Comparison of ENCODE assay signal across 24 cellular contexts in genomic region chr16:80994451-80994850, GRCh38. TPM values are rescaled to one million over a fixed set of nuclear protein-coding genes. Genes with fewer than 3 reads are reported as not detected.
A peak's percentile ranks its signal among the peaks of the same experiment; 100 is the strongest.
DNase-seq lines count a peak whose midpoint lies in the region; ATAC-seq, FAIRE-seq and TF ChIP-seq lines count a peak whose summit lies in the region.
"Had no signal": no experiment of that assay in that cellular context is flagged by ENCODE, and none has a peak within 500 bp of the region (broad histone marks: within the 10 kb centered on the region; RNA-seq: fewer than 3 reads in every experiment).

No MANE protein-coding gene starts in this region.

- H3K4me2 ChIP-seq in endothelial cell of umbilical vein (ENCODE audit: insufficient read depth, low read length): peak overlapping the region; percentile 17
- peak overlapping the region; percentile 71 for H3K4me2 ChIP-seq in osteoblast (ENCODE audit: insufficient read depth, low read length)
- H3K4me2 ChIP-seq: BLaER1 treated with 17β-estradiol and CSF1 and Interleukin-3, amounts not matched to agents 10 nM and 100 nM had no signal

- FAIRE-seq in endothelial cell of umbilical vein (lab: Jason Lieb, UNC): no peak

- H3K9ac ChIP-seq in endothelial cell of umbilical vein (replicated peaks; ENCODE audit: extremely low read depth, insufficient read depth, low read length): no peak overlapping the region
- H3K9ac ChIP-seq: BLaER1 treated with 17β-estradiol and CSF1 and Interleukin-3, amounts not matched to agents 10 nM and 100 nM had no signal

- H2AFZ ChIP-seq in endothelial cell of umbilical vein (ENCODE audit: low read depth, low read length) (no peak overlapping the region), osteoblast (ENCODE audit: low read length) (no peak overlapping the region)

- TF ChIP-seq CTCF in RWPE2 (IDR thresholded peaks at IDR 0.05; ENCODE audit: poor library complexity, severe bottlenecking) (no peak), endothelial cell of umbilical vein (IDR thresholded peaks at IDR 0.05; ENCODE audit: extremely low read depth in 1 of 2, insufficient read depth in 1 of 2, low read depth in 1 of 2, low read length in 2 of 2) (no peak), osteoblast (IDR thresholded peaks at IDR 0.05; ENCODE audit: extremely low read depth, low read depth, low read length) (no peak), uterus (IDR thresholded peaks at IDR 0.05) (no peak)

- H3K9me1 ChIP-seq in endothelial cell of umbilical vein (replicated peaks; ENCODE audit: control insufficient read depth, extremely low read depth, insufficient read depth, low read length): no peaks in the 10 kb centered on the region

- TF ChIP-seq POLR2A in endothelial cell of umbilical vein (IDR thresholded peaks at IDR 0.05; ENCODE audit: low read depth, low read length): no peak
- no peak for TF ChIP-seq POLR2A in uterus (IDR thresholded peaks at IDR 0.05)

- peaks cover 46% of the 10 kb centered on the region for H3K36me3 Mint-ChIP-seq in T-helper 2 cell treated with Interferon-gamma antibody and Interleukin-4, amounts not matched to agents 5 μg/mL and 100 μg/mL, for 36 hours (ENCODE audit: low read depth)

- no peaks in the 10 kb centered on the region for H3K27me3 Mint-ChIP-seq in T-helper 2 cell treated with Interferon-gamma antibody and Interleukin-4, amounts not matched to agents 5 μg/mL and 100 μg/mL, for 36 hours (ENCODE audit: low read depth)
- H3K27me3 Mint-ChIP-seq: central memory CD8-positive, alpha-beta T cell; effector memory CD8-positive, alpha-beta T cell; stimulated activated memory B cell treated with anti-CD40 and anti-IgM and Interleukin-4, amounts not matched to agents 10 μg/mL and 1 μg/mL and 100 μg/mL, for 72 hours had no signal

- peaks cover 58% of the 10 kb centered on the region for H3K4me1 Mint-ChIP-seq in T-helper 2 cell treated with Interferon-gamma antibody and Interleukin-4, amounts not matched to agents 5 μg/mL and 100 μg/mL, for 36 hours (ENCODE audit: low read depth)

- H3K4me1 ChIP-seq in RWPE2 (ENCODE audit: insufficient read depth, poor library complexity, severe bottlenecking) (peaks cover 32% of the 10 kb centered on the region), endothelial cell of umbilical vein (ENCODE audit: control insufficient read depth, extremely low read depth, insufficient read depth, low read length) (peaks cover 31% of the 10 kb centered on the region), osteoblast (ENCODE audit: insufficient read depth, low read length) (peaks cover 50% of the 10 kb centered on the region), uterus (no peaks in the 10 kb centered on the region)

- ATAC-seq in RWPE2 (ENCODE audit: low read depth): 0 out of 3 replicates have a peak, but pooled peaks have one; percentile 9
- ATAC-seq: activated CD4-positive, CD25-positive, alpha-beta regulatory T cell treated with anti-CD3 and anti-CD28 coated beads, Interleukin-2, amount 50 U/mL, for 24 hours; effector memory CD8-positive, alpha-beta T cell; left lobe of liver; mucosa of descending colon; stimulated activated memory B cell treated with anti-CD40 and anti-IgM and Interleukin-4, amounts not matched to agents 10 μg/mL and 1 μg/mL and 100 μg/mL, for 72 hours had no signal

- peak overlapping the region; percentile 6 for H3K4me3 Mint-ChIP-seq in T-helper 2 cell treated with Interferon-gamma antibody and Interleukin-4, amounts not matched to agents 5 μg/mL and 100 μg/mL, for 36 hours
- H3K4me3 Mint-ChIP-seq: activated T-helper 1 cell treated with anti-CD3 and anti-CD28 coated beads, Interleukin-12 subunit alpha, Interleukin-12 subunit beta, Interleukin-2, Interleukin-4 antibody, amounts not matched to agents 30 ng/mL and 10 ng/mL and 1 ng/mL, durations not matched to agents 14 hours and 24 hours and 36 hours; central memory CD8-positive, alpha-beta T cell; effector memory CD8-positive, alpha-beta T cell; stimulated activated memory B cell treated with anti-CD40 and anti-IgM and Interleukin-4, amounts not matched to agents 10 μg/mL and 1 μg/mL and 100 μg/mL, for 72 hours had no signal

- POLR2A ChIA-PET in endothelial cell of umbilical vein (lab: Charles Lee): no interaction called here

- no peaks in the 10 kb centered on the region for H3K27me3 ChIP-seq in RWPE2 (ENCODE audit: insufficient read depth, poor library complexity, severe bottlenecking)
- no peaks in the 10 kb centered on the region for H3K27me3 ChIP-seq in endothelial cell of umbilical vein (ENCODE audit: control insufficient read depth in 2 of 2, insufficient read depth in 2 of 2, low read length in 2 of 2)
- H3K27me3 ChIP-seq in osteoblast (ENCODE audit: insufficient read depth, low read length): no peaks in the 10 kb centered on the region
- no peaks in the 10 kb centered on the region for H3K27me3 ChIP-seq in uterus
- H3K27me3 ChIP-seq: adrenal gland; BLaER1 treated with 17β-estradiol and CSF1 and Interleukin-3, amounts not matched to agents 10 nM and 100 nM had no signal

- dilution Hi-C loops in endothelial cell of umbilical vein (cut with MboI; ENCODE audit: extremely low pct_ligation_motif_present, low sequenced_read_pairs): no loop called here

- intact Hi-C loops in endothelial cell of umbilical vein (cut with micrococcal nuclease) (no loop called here), uterus (cut with DNase I; ENCODE audit: low total_unique reads) (no loop called here)

- peaks cover 89% of the 10 kb centered on the region for H3K79me2 ChIP-seq in endothelial cell of umbilical vein (ENCODE audit: control insufficient read depth, insufficient read depth, low read length)
- peaks cover 73% of the 10 kb centered on the region for H3K79me2 ChIP-seq in osteoblast (ENCODE audit: insufficient read depth, low read length)

- H3K27ac ChIP-seq in RWPE2 (ENCODE audit: poor library complexity, severe bottlenecking) (peak overlapping the region; percentile 48), endothelial cell of umbilical vein (ENCODE audit: insufficient read depth, low read depth, low read length) (peak overlapping the region; percentile 23), osteoblast (ENCODE audit: low read depth, low read length) (peak overlapping the region; percentile 83), uterus (no peak overlapping the region)
- H3K27ac ChIP-seq: BLaER1 treated with 17β-estradiol and CSF1 and Interleukin-3, amounts not matched to agents 10 nM and 100 nM had no signal

- H3K27ac Mint-ChIP-seq in T-helper 2 cell treated with Interferon-gamma antibody and Interleukin-4, amounts not matched to agents 5 μg/mL and 100 μg/mL, for 36 hours: no peak overlapping the region
- H3K27ac Mint-ChIP-seq: activated T-helper 1 cell treated with anti-CD3 and anti-CD28 coated beads, Interleukin-12 subunit alpha, Interleukin-12 subunit beta, Interleukin-2, Interleukin-4 antibody, amounts not matched to agents 30 ng/mL and 10 ng/mL and 1 ng/mL, durations not matched to agents 14 hours and 24 hours and 36 hours; stimulated activated memory B cell treated with anti-CD40 and anti-IgM and Interleukin-4, amounts not matched to agents 10 μg/mL and 1 μg/mL and 100 μg/mL, for 72 hours had no signal

- CTCF ChIA-PET in endothelial cell of umbilical vein (lab: Charles Lee): interaction anchor here (1.1 to 3.3 kb wide), 6 partner anchors 9 to 45 kb away, joined by 3 to 38 read pairs (median 10); partner anchors contain the start of gene ATMIN

- H3K36me3 ChIP-seq in RWPE2 (ENCODE audit: low read depth): peaks cover 29% of the 10 kb centered on the region
- no peaks in the 10 kb centered on the region for H3K36me3 ChIP-seq in endothelial cell of umbilical vein (ENCODE audit: control insufficient read depth in 2 of 2, extremely low read depth in 1 of 2, insufficient read depth in 2 of 2, low read length in 2 of 2)
- H3K36me3 ChIP-seq in osteoblast (ENCODE audit: insufficient read depth, low read length): no peaks in the 10 kb centered on the region
- no peaks in the 10 kb centered on the region for H3K36me3 ChIP-seq in uterus
- H3K36me3 ChIP-seq: adrenal gland, thoracic aorta had no signal

- H3K9me3 ChIP-seq in RWPE2 (ENCODE audit: severe bottlenecking): no peaks in the 10 kb centered on the region
- no peaks in the 10 kb centered on the region for H3K9me3 ChIP-seq in endothelial cell of umbilical vein (replicated peaks; ENCODE audit: control insufficient read depth, insufficient read depth, low read length)
- H3K9me3 ChIP-seq in osteoblast (ENCODE audit: low read depth, low read length): no peaks in the 10 kb centered on the region
- H3K9me3 ChIP-seq in uterus: no peaks in the 10 kb centered on the region
- H3K9me3 ChIP-seq: adrenal gland; BLaER1 treated with 17β-estradiol and CSF1 and Interleukin-3, amounts not matched to agents 10 nM and 100 nM; mucosa of descending colon; thoracic aorta had no signal

- H4K20me1 ChIP-seq in endothelial cell of umbilical vein (replicated peaks; ENCODE audit: control insufficient read depth, extremely low read depth, insufficient read depth, low read length) (no peaks in the 10 kb centered on the region), osteoblast (ENCODE audit: insufficient read depth, low read length) (no peaks in the 10 kb centered on the region)

- no peaks in the 10 kb centered on the region for H3K9me3 Mint-ChIP-seq in T-helper 2 cell treated with Interferon-gamma antibody and Interleukin-4, amounts not matched to agents 5 μg/mL and 100 μg/mL, for 36 hours
- H3K9me3 Mint-ChIP-seq: activated T-helper 1 cell treated with anti-CD3 and anti-CD28 coated beads, Interleukin-12 subunit alpha, Interleukin-12 subunit beta, Interleukin-2, Interleukin-4 antibody, amounts not matched to agents 30 ng/mL and 10 ng/mL and 1 ng/mL, durations not matched to agents 14 hours and 24 hours and 36 hours; central memory CD8-positive, alpha-beta T cell; effector memory CD8-positive, alpha-beta T cell; stimulated activated memory B cell treated with anti-CD40 and anti-IgM and Interleukin-4, amounts not matched to agents 10 μg/mL and 1 μg/mL and 100 μg/mL, for 72 hours had no signal

- DNase-seq in T-helper 2 cell treated with Interferon-gamma antibody and Interleukin-4, amounts not matched to agents 5 μg/mL and 100 μg/mL, for 36 hours (ENCODE audit: low spot score): no peak
- DNase-seq in T-helper 2 cell: no peak
- DNase-seq in RWPE2 (ENCODE audit: low spot score): no peak
- no peak for DNase-seq in endothelial cell of umbilical vein (ENCODE audit: low read depth, low spot score)
- no peak for DNase-seq in osteoblast (ENCODE audit: insufficient read length, low spot score, missing footprints)
- no peak for DNase-seq in SIG-M5 treated with dmso at 0.1 percent for 504 hours (lab: John Stamatoyannopoulos, UW; ENCODE audit: unreplicated experiment)
- DNase-seq in uterus: no peak
- DNase-seq in NCI-H2196 treated with DMSO at 0.1 percent for 48 hours (lab: John Stamatoyannopoulos, UW; ENCODE audit: unreplicated experiment): no peak
- DNase-seq: 8988T; activated CD8-positive, alpha-beta memory T cell treated with anti-CD3 and anti-CD28 coated beads for 24 hours; adrenal gland; DMS53; effector memory CD8-positive, alpha-beta T cell; NCI-H2029; NCI-H510A treated with DMSO at 0.1 percent for 48 hours; Right ventricle myocardium superior had no signal

- no TSS peak for BruUV-seq in endothelial cell of umbilical vein (replicated peaks; lab: Mats Ljungman, UMichigan)

- H3K4me3 ChIP-seq in RWPE2 (ENCODE audit: severe bottlenecking): no peak overlapping the region
- H3K4me3 ChIP-seq in endothelial cell of umbilical vein (replicated peaks in 1 of 3; ENCODE audit: insufficient read depth in 1 of 3, low read depth in 1 of 3, low read length in 3 of 3): no peak overlapping the region
- H3K4me3 ChIP-seq in osteoblast (ENCODE audit: insufficient read depth, low read length): no peak overlapping the region
- no peak overlapping the region for H3K4me3 ChIP-seq in uterus
- H3K4me3 ChIP-seq: adrenal gland; BLaER1 treated with 17β-estradiol and CSF1 and Interleukin-3, amounts not matched to agents 10 nM and 100 nM; mucosa of descending colon had no signal

RNA-seq across cellular contexts. Expression of gene CMC2, which starts 12.2 kb away (rescaled TPM):
- total RNA-seq in endothelial cell of umbilical vein: 96.6 and 97.8 TPM in 2 replicates
- 121 and 216 TPM in 2 replicates for polyA plus RNA-seq in endothelial cell of umbilical vein
- polyA plus RNA-seq in endothelial cell of umbilical vein (2011; cell fraction: cytosol; rRNA removed): 137 and 142 TPM in 2 replicates
- polyA plus RNA-seq in endothelial cell of umbilical vein (2011; cell fraction: nucleus; rRNA removed): 56.7 and 68.7 TPM in 2 replicates
- polyA plus RNA-seq in endothelial cell of umbilical vein (2012): 131 and 158 TPM in 2 replicates
- polyA minus RNA-seq in endothelial cell of umbilical vein: 55.9 and 57.2 TPM in 2 replicates
- 63.2 TPM for polyA minus RNA-seq in endothelial cell of umbilical vein (2011; cell fraction: cytosol; rRNA and poly(A)+ RNA removed)
- 42.8 and 56.9 TPM in 2 replicates for polyA minus RNA-seq in endothelial cell of umbilical vein (2011; cell fraction: nucleus; rRNA and poly(A)+ RNA removed)
- 13.6 and 18.5 TPM in 2 replicates for total RNA-seq in osteoblast
- 100 to 1,000 TPM in 1 of 4 donors, 10 to 100 TPM in 2, 1 to 10 TPM in 1; 1.5 to 204 (median 23.6) TPM for total RNA-seq in uterus

RNA-seq across cellular contexts. Expression of gene CENPN, which starts 12.6 kb away (rescaled TPM):
- total RNA-seq in endothelial cell of umbilical vein: 52.4 and 53.4 TPM in 2 replicates
- polyA plus RNA-seq in endothelial cell of umbilical vein: 15.3 and 17.6 TPM in 2 replicates
- polyA plus RNA-seq in endothelial cell of umbilical vein (2011; cell fraction: cytosol; rRNA removed): 60.9 and 63.6 TPM in 2 replicates
- polyA plus RNA-seq in endothelial cell of umbilical vein (2011; cell fraction: nucleus; rRNA removed): 43.5 and 45.6 TPM in 2 replicates
- polyA plus RNA-seq in endothelial cell of umbilical vein (2012): 48.3 and 126 TPM in 2 replicates
- 24.4 and 35.3 TPM in 2 replicates for polyA minus RNA-seq in endothelial cell of umbilical vein
- 113 TPM for polyA minus RNA-seq in endothelial cell of umbilical vein (2011; cell fraction: cytosol; rRNA and poly(A)+ RNA removed)
- polyA minus RNA-seq in endothelial cell of umbilical vein (2011; cell fraction: nucleus; rRNA and poly(A)+ RNA removed): 21.2 and 22.7 TPM in 2 replicates
- 19.9 and 20.6 TPM in 2 replicates for total RNA-seq in osteoblast
- 10 to 100 TPM in 1 of 4 donors, 1 to 10 TPM in 1, not detected in 2; 2.8 to 20.0 TPM for total RNA-seq in uterus

RNA-seq across cellular contexts. Expression of gene ATMIN, which starts 41.2 kb away (rescaled TPM):
- total RNA-seq in endothelial cell of umbilical vein (22.4 and 25.3 TPM in 2 replicates), osteoblast (61.2 and 64.5 TPM in 2 replicates), uterus (10 to 100 TPM; 17.2 to 51.8 (median 29.8) TPM)
- 15.0 and 15.8 TPM in 2 replicates for polyA plus RNA-seq in endothelial cell of umbilical vein
- 14.2 and 15.8 TPM in 2 replicates for polyA plus RNA-seq in endothelial cell of umbilical vein (2011; cell fraction: cytosol; rRNA removed)
- polyA plus RNA-seq in endothelial cell of umbilical vein (2011; cell fraction: nucleus; rRNA removed): 14.1 and 17.2 TPM in 2 replicates
- 16.6 and 22.5 TPM in 2 replicates for polyA plus RNA-seq in endothelial cell of umbilical vein (2012)
- 27.0 and 30.2 TPM in 2 replicates for polyA minus RNA-seq in endothelial cell of umbilical vein
- 32.6 TPM for polyA minus RNA-seq in endothelial cell of umbilical vein (2011; cell fraction: cytosol; rRNA and poly(A)+ RNA removed)
- polyA minus RNA-seq in endothelial cell of umbilical vein (2011; cell fraction: nucleus; rRNA and poly(A)+ RNA removed): 15.1 and 21.4 TPM in 2 replicates

Comparison
In these comparisons a context has a peak if more than half of its experiments do, and no peak if none do; other contexts are left out.
1. H3K27ac ChIP-seq: peak in RWPE2 (single experiment), endothelial cell of umbilical vein (single experiment) and osteoblast (single experiment); none in uterus (0 of 2).